In genomic region chr6:73704260-73704659, GRCh38 we compare ENCODE assay signal across 1 cellular context.
TF ChIP-seq lines count a peak whose summit lies in the region.

No MANE protein-coding gene starts in this region.

TF ChIP-seq in IMR-90, 13 proteins besides CTCF, POLR2A, EP300 and RAD21:
- TF ChIP-seq ELK1 (IDR thresholded peaks at IDR 0.05; ENCODE audit: borderline replicate concordance, low read depth, low read length) (no peak), MAFK (IDR thresholded peaks at IDR 0.05; ENCODE audit: low read depth, low read length) (no peak), RFX5 (IDR thresholded peaks at IDR 0.05; ENCODE audit: low read depth, low read length) (no peak), BHLHE40 (IDR thresholded peaks at IDR 0.05; ENCODE audit: low read depth, low read length) (peak; percentile 90), FOS (IDR thresholded peaks at IDR 0.05; ENCODE audit: low read depth, low read length) (peak; percentile 97), SMC3 (IDR thresholded peaks at IDR 0.05; ENCODE audit: low read depth, low read length) (no peak), CEBPB (IDR thresholded peaks at IDR 0.05; ENCODE audit: low read depth, low read length) (peak; percentile 54; the same call in 1 of the 2 replicates), MAZ (IDR thresholded peaks at IDR 0.05; ENCODE audit: borderline replicate concordance, low read depth, low read length) (no peak), CHD1 (IDR thresholded peaks at IDR 0.05; ENCODE audit: low read depth, low read length) (no peak), NFE2L2 (IDR thresholded peaks at IDR 0.05; ENCODE audit: low read depth, low read length) (peak; percentile 28; the same call in 1 of the 2 replicates), MXI1 (IDR thresholded peaks at IDR 0.05; ENCODE audit: borderline replicate concordance, low read depth, low read length) (peak; percentile 75; the same call in 1 of the 2 replicates), RCOR1 (IDR thresholded peaks at IDR 0.05; ENCODE audit: insufficient replicate concordance, low read length) (no peak)
- TF ChIP-seq, protein P1, sequence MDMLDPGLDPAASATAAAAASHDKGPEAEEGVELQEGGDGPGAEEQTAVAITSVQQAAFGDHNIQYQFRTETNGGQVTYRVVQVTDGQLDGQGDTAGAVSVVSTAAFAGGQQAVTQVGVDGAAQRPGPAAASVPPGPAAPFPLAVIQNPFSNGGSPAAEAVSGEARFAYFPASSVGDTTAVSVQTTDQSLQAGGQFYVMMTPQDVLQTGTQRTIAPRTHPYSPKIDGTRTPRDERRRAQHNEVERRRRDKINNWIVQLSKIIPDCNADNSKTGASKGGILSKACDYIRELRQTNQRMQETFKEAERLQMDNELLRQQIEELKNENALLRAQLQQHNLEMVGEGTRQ (IDR thresholded peaks at IDR 0.05; ENCODE audit: low read depth, low read length) = peak; percentile 37; the same call in 1 of the 2 replicates
